ENCODE assay signal across 11 cellular contexts in genomic region chr15:62307551-62307950, GRCh38.
DNase-seq lines count a peak whose midpoint lies in the region; ATAC-seq, FAIRE-seq and TF ChIP-seq lines count a peak whose summit lies in the region.
"Had no signal": no experiment of that assay in that cellular context is flagged by ENCODE, and none has a peak within 500 bp of the region (broad histone marks: within the 10 kb centered on the region; RNA-seq: fewer than 3 reads in every experiment).

No MANE protein-coding gene starts in this region.

- H3K4me1 ChIP-seq in fibroblast of lung (ENCODE audit: control insufficient read depth, extremely low read depth, insufficient read depth, low read length) (no peaks in the 10 kb centered on the region), gastrocnemius medialis (peaks cover 0 to 5% of the 10 kb centered on the region in 2 donors), aorta (ENCODE audit: control insufficient read depth in 1 of 2, insufficient read depth in 2 of 2, low read length in 2 of 2) (no peaks in the 10 kb centered on the region), kidney (ENCODE audit: control insufficient read depth in 1 of 2, insufficient read depth in 1 of 2, low read depth in 1 of 2, low read length in 2 of 2) (peaks cover 0 to 3% of the 10 kb centered on the region in 2 donors)

- TF ChIP-seq POLR2A in gastrocnemius medialis (IDR thresholded peaks at IDR 0.05) = no peak

- FAIRE-seq in kidney (lab: Jason Lieb, UNC) = no peak

- no peaks in the 10 kb centered on the region for H3K79me2 ChIP-seq in fibroblast of lung (ENCODE audit: control insufficient read depth, insufficient read depth, low read length)

- no peak overlapping the region for H3K27ac ChIP-seq in RWPE1
- H3K27ac ChIP-seq in fibroblast of lung (ENCODE audit: insufficient read depth, low read length) = no peak overlapping the region
- H3K27ac ChIP-seq in gastrocnemius medialis = no peak overlapping the region
- no peak overlapping the region for H3K27ac ChIP-seq in aorta (ENCODE audit: low read depth in 1 of 2, low read length in 2 of 2)
- H3K27ac ChIP-seq in kidney (ENCODE audit: low read depth in 2 of 2, low read length in 2 of 2) = no peak overlapping the region
- H3K27ac ChIP-seq: KMS-11, sigmoid colon had no signal

- no peaks in the 10 kb centered on the region for H3K36me3 ChIP-seq in fibroblast of lung (ENCODE audit: control insufficient read depth, insufficient read depth, low read length)
- no peaks in the 10 kb centered on the region for H3K36me3 ChIP-seq in gastrocnemius medialis
- no peaks in the 10 kb centered on the region for H3K36me3 ChIP-seq in aorta (ENCODE audit: control insufficient read depth in 1 of 2, insufficient read depth in 2 of 2, low read length in 1 of 2)
- no peaks in the 10 kb centered on the region for H3K36me3 ChIP-seq in kidney (ENCODE audit: control insufficient read depth in 1 of 2, insufficient read depth in 2 of 2, low read length in 2 of 2)
- H3K36me3 ChIP-seq: sigmoid colon had no signal

- H3K4me2 ChIP-seq in fibroblast of lung (ENCODE audit: extremely low read depth, insufficient read depth, low read length) = no peak overlapping the region
- H3K4me2 ChIP-seq: KMS-11 had no signal

- H2AFZ ChIP-seq in fibroblast of lung (ENCODE audit: low read length) = peak overlapping the region; percentile 21

- H4K20me1 ChIP-seq in fibroblast of lung (ENCODE audit: control insufficient read depth, extremely low read depth, insufficient read depth, low read length) = no peaks in the 10 kb centered on the region

- POLR2A ChIA-PET in RWPE1 (lab: Yijun Ruan, JAX; ENCODE audit: low non-redundant PET) = no interaction called here

- ATAC-seq in gastrocnemius medialis = no peak
- ATAC-seq in aorta (ENCODE audit: low FRiP score) = no peak

- TF ChIP-seq CTCF in RWPE1 (conservative IDR thresholded peaks at IDR 0.05; ENCODE audit: low read depth) (no peak), fibroblast of lung (conservative IDR thresholded peaks at IDR 0.05 in 1 of 2, IDR thresholded peaks at IDR 0.05 in 1 of 2; ENCODE audit: low read depth in 1 of 2, low read length in 2 of 2) (no peak), gastrocnemius medialis (IDR thresholded peaks at IDR 0.05 in 4 of 5, conservative IDR thresholded peaks at IDR 0.05 in 1 of 5) (no peak), kidney (IDR thresholded peaks at IDR 0.05; ENCODE audit: borderline replicate concordance, extremely low read depth, insufficient read depth) (no peak)

- 87 to 97% methylated on average over 2 of the region's 2 CpGs for WGBS in aorta, 2 donors

- intact Hi-C loops in gastrocnemius medialis (cut with DNase I; ENCODE audit: low total_unique reads) (loop anchor here (5.0 kb wide), 2 partner anchors 240 to 435 kb away; partner anchors contain the start of gene C2CD4A), aorta (cut with DNase I) (loop anchor here in 1 of 2 donors (10.0 kb wide), 2 partner anchors 233 to 433 kb away; no protein-coding TSS in a partner anchor), kidney (cut with DNase I) (no loop called here)

- CTCF ChIA-PET in RWPE1 (lab: Yijun Ruan, JAX) = interaction anchor here (0.7 to 1.5 kb wide), 7 partner anchors 10 to 434 kb away, joined by 3 to 11 read pairs (median 3); no protein-coding TSS in a partner anchor

- in situ Hi-C loops in gastrocnemius medialis (cut with MboI; ENCODE audit: low sequenced_read_pairs in 4 of 4) = loop anchor here in 1 of 4 donors (25.0 kb wide), 1 partner anchor 445 kb away; no protein-coding TSS in a partner anchor

- no peak overlapping the region for H3K4me3 ChIP-seq in fibroblast of lung (replicated peaks in 1 of 4; ENCODE audit: control extremely low read depth in 1 of 4, insufficient read depth in 1 of 4, low read depth in 3 of 4, low read length in 4 of 4)
- H3K4me3 ChIP-seq in skeletal muscle cell (ENCODE audit: low read depth, low read length) = no peak overlapping the region
- H3K4me3 ChIP-seq in gastrocnemius medialis = no peak overlapping the region
- no peak overlapping the region for H3K4me3 ChIP-seq in aorta (ENCODE audit: low read length in 2 of 2)
- no peak overlapping the region for H3K4me3 ChIP-seq in kidney (ENCODE audit: low read length in 2 of 2)
- H3K4me3 ChIP-seq: sigmoid colon had no signal

- H3K9ac ChIP-seq in fibroblast of lung (ENCODE audit: insufficient read depth, low read length) (no peak overlapping the region), kidney (ENCODE audit: low read length in 2 of 2) (no peak overlapping the region)
- H3K9ac ChIP-seq: KMS-11 had no signal

- DNase-seq in GM04503 (ENCODE audit: low read depth) = peak; percentile 71
- peak; percentile 79 for DNase-seq in RWPE1 (ENCODE audit: low spot score)
- DNase-seq in fibroblast of lung (ENCODE audit: low read depth in 2 of 2) = peak in 1 of 2 donors; percentile 80
- peak; percentile 27 for DNase-seq in skeletal muscle cell (ENCODE audit: low read depth)
- DNase-seq in gastrocnemius medialis = no peak
- no peak for DNase-seq in aorta
- DNase-seq in NCI-H446 treated with DMSO at 0.1 percent for 48 hours (lab: John Stamatoyannopoulos, UW) = no peak
- no peak for DNase-seq in kidney
- DNase-seq: activated CD4-positive, CD25-positive, alpha-beta regulatory T cell had no signal

- H3K27me3 ChIP-seq in fibroblast of lung (ENCODE audit: control insufficient read depth, insufficient read depth, low read length) = no peaks in the 10 kb centered on the region
- peaks cover 0 to 3% (median 0%) of the 10 kb centered on the region in 3 donors for H3K27me3 ChIP-seq in gastrocnemius medialis
- H3K27me3 ChIP-seq in aorta (ENCODE audit: control insufficient read depth in 1 of 2, insufficient read depth in 2 of 2, low read length in 1 of 2) = no peaks in the 10 kb centered on the region
- H3K27me3 ChIP-seq: sigmoid colon had no signal

- H3K9me3 ChIP-seq in fibroblast of lung (ENCODE audit: control insufficient read depth, insufficient read depth, low read depth, low read length) (no peaks in the 10 kb centered on the region), gastrocnemius medialis (no peaks in the 10 kb centered on the region), aorta (ENCODE audit: control insufficient read depth, low read length) (no peaks in the 10 kb centered on the region), kidney (ENCODE audit: control insufficient read depth in 1 of 2, low read length in 2 of 2) (no peaks in the 10 kb centered on the region)

Comparison
In these comparisons a context has a peak if more than half of its experiments do, and no peak if none do; other contexts are left out.
1. DNase-seq: peak in GM04503 (single experiment), RWPE1 (single experiment) and skeletal muscle cell (single experiment); none in gastrocnemius medialis (0 of 2), aorta (0 of 2), NCI-H446 treated with DMSO at 0.1 percent for 48 hours (single experiment) and kidney (single experiment).